Comparison of ENCODE assay signal across 13 cellular contexts in genomic region chr18:9413586-9413985, GRCh38.
DNase-seq lines count a peak whose midpoint lies in the region; ATAC-seq and TF ChIP-seq lines count a peak whose summit lies in the region.
"Had no signal": no experiment of that assay in that cellular context is flagged by ENCODE, and none has a peak within 500 bp of the region (broad histone marks: within the 10 kb centered on the region; RNA-seq: fewer than 3 reads in every experiment).

No MANE protein-coding gene starts in this region.

- TF ChIP-seq CTCF in AG04450 (IDR thresholded peaks at IDR 0.05; ENCODE audit: low read depth, low read length) (no peak), choroid plexus epithelial cell (conservative IDR thresholded peaks at IDR 0.05; ENCODE audit: low read depth, low read length) (no peak), Peyer's patch (IDR thresholded peaks at IDR 0.05) (no peak)

- no peak overlapping the region for H3K4me3 Mint-ChIP-seq in stimulated activated effector memory CD8-positive, alpha-beta T cell treated with anti-CD3 and anti-CD28 coated beads, Interleukin-12 subunit alpha, Interleukin-12 subunit beta, amount 100 ng/mL, for 72 hours
- H3K4me3 Mint-ChIP-seq: central memory CD8-positive, alpha-beta T cell; IgD-negative memory B cell had no signal

- H3K27me3 ChIP-seq in AG04450 (ENCODE audit: control insufficient read depth, insufficient read depth, low read length) (no peaks in the 10 kb centered on the region), Peyer's patch (no peaks in the 10 kb centered on the region)

- H3K4me1 ChIP-seq in Peyer's patch, result no peaks in the 10 kb centered on the region

- no peak for TF ChIP-seq POLR2A in Peyer's patch (IDR thresholded peaks at IDR 0.05)

- CTCF ChIA-PET in AG04450 (lab: Charles Lee), result no interaction called here

- DNase-seq in AG04450 (ENCODE audit: low read depth, low spot score) (peak; percentile 44), HT-29 (ENCODE audit: low spot score) (peak; percentile 45), choroid plexus epithelial cell (ENCODE audit: low read depth) (peak; percentile 95), left lobe of liver (ENCODE audit: low spot score) (no peak), NCI-H345 (lab: John Stamatoyannopoulos, UW) (no peak), Peyer's patch (no peak)
- DNase-seq in stimulated activated effector memory CD8-positive, alpha-beta T cell treated with anti-CD3 and anti-CD28 coated beads, Interleukin-12 subunit alpha, Interleukin-12 subunit beta, amount 100 ng/mL, for 72 hours (ENCODE audit: low spot score in 2 of 2), result no peak
- DNase-seq in activated naive CD4-positive, alpha-beta T cell (lab: John Stamatoyannopoulos, UW), result no peak
- DNase-seq: NCI-H1436 treated with DMSO at 0.1 percent for 48 hours; stimulated activated CD4-positive, alpha-beta T cell treated with anti-CD3 and anti-CD28 coated beads, Interleukin-4, amount 100 ng/mL, for 4 hours had no signal

- POLR2A ChIA-PET in AG04450 (lab: Yijun Ruan, JAX), result interaction anchor here (0.6 kb wide), 1 partner anchor 37 kb away, joined by 6 read pairs; no protein-coding TSS in a partner anchor

- ATAC-seq in left lobe of liver, result peak; percentile 30
- ATAC-seq in stimulated activated effector memory CD8-positive, alpha-beta T cell treated with anti-CD3 and anti-CD28 coated beads, Interleukin-12 subunit alpha, Interleukin-12 subunit beta, amount 100 ng/mL, for 72 hours, result no peak
- ATAC-seq: activated naive CD4-positive, alpha-beta T cell treated with anti-CD3 and anti-CD28 coated beads, Interleukin-2, amount 50 U/mL, for 72 hours had no signal

- no peaks in the 10 kb centered on the region for H3K9me3 Mint-ChIP-seq in stimulated activated effector memory CD8-positive, alpha-beta T cell treated with anti-CD3 and anti-CD28 coated beads, Interleukin-12 subunit alpha, Interleukin-12 subunit beta, amount 100 ng/mL, for 72 hours
- H3K9me3 Mint-ChIP-seq: activated naive CD4-positive, alpha-beta T cell treated with anti-CD3 and anti-CD28 coated beads, Interleukin-2, amount 50 U/mL, for 72 hours; central memory CD8-positive, alpha-beta T cell had no signal

- H3K27ac ChIP-seq in AG04450 (ENCODE audit: low read depth, low read length) (no peak overlapping the region), Peyer's patch (no peak overlapping the region)

- H3K27ac Mint-ChIP-seq in stimulated activated effector memory CD8-positive, alpha-beta T cell treated with anti-CD3 and anti-CD28 coated beads, Interleukin-12 subunit alpha, Interleukin-12 subunit beta, amount 100 ng/mL, for 72 hours, result no peak overlapping the region
- H3K27ac Mint-ChIP-seq: activated naive CD4-positive, alpha-beta T cell treated with anti-CD3 and anti-CD28 coated beads, Interleukin-2, amount 50 U/mL, for 72 hours; IgD-negative memory B cell had no signal

- no peaks in the 10 kb centered on the region for H3K36me3 ChIP-seq in Peyer's patch

- H3K4me3 ChIP-seq in AG04450 (ENCODE audit: low read depth, low read length) (no peak overlapping the region), choroid plexus epithelial cell (ENCODE audit: low read depth, low read length) (no peak overlapping the region), Peyer's patch (no peak overlapping the region)

- H3K9me3 ChIP-seq in AG04450 (ENCODE audit: control insufficient read depth, insufficient read depth, low read length), result peaks cover 3% of the 10 kb centered on the region; the same call in 1 of the 2 replicates
- H3K9me3 ChIP-seq in Peyer's patch, result no peaks in the 10 kb centered on the region

- no peaks in the 10 kb centered on the region for H3K36me3 Mint-ChIP-seq in stimulated activated effector memory CD8-positive, alpha-beta T cell treated with anti-CD3 and anti-CD28 coated beads, Interleukin-12 subunit alpha, Interleukin-12 subunit beta, amount 100 ng/mL, for 72 hours
- H3K36me3 Mint-ChIP-seq: activated naive CD4-positive, alpha-beta T cell treated with anti-CD3 and anti-CD28 coated beads, Interleukin-2, amount 50 U/mL, for 72 hours; IgD-negative memory B cell had no signal

- no peaks in the 10 kb centered on the region for H3K4me1 Mint-ChIP-seq in stimulated activated effector memory CD8-positive, alpha-beta T cell treated with anti-CD3 and anti-CD28 coated beads, Interleukin-12 subunit alpha, Interleukin-12 subunit beta, amount 100 ng/mL, for 72 hours
- H3K4me1 Mint-ChIP-seq: central memory CD8-positive, alpha-beta T cell; IgD-negative memory B cell had no signal

Comparison
In these comparisons a context has a peak if more than half of its experiments do, and no peak if none do; other contexts are left out.
1. DNase-seq: peak in AG04450 (single experiment), HT-29 (single experiment) and choroid plexus epithelial cell (single experiment); none in left lobe of liver (single experiment), stimulated activated effector memory CD8-positive, alpha-beta T cell treated with anti-CD3 and anti-CD28 coated beads, Interleukin-12 subunit alpha, Interleukin-12 subunit beta, amount 100 ng/mL, for 72 hours (0 of 2), NCI-H345 (single experiment), Peyer's patch (0 of 3) and activated naive CD4-positive, alpha-beta T cell (0 of 4).